Comparison of ENCODE assay signal across 34 cellular contexts in genomic region chr7:32694182-32694581, GRCh38.
"Had no signal": no experiment of that assay in that cellular context is flagged by ENCODE, and none has a peak within 500 bp of the region (broad histone marks: within the 10 kb centered on the region; RNA-seq: fewer than 3 reads in every experiment).

No MANE protein-coding gene starts in this region.

- H3K4me3 ChIP-seq: MG63 had no signal

- DNase-seq: Karpas-422, Kasumi-1, MG63, MM.1S, MV-4-11, NCI-H1048, NCI-H1092, NCI-H1092 treated with DMSO at 0.1 percent for 48 hours, NCI-H1105, NCI-H1105 treated with DMSO at 0.1 percent for 48 hours, NCI-H1417, NCI-H1417 treated with DMSO at 0.1 percent for 48 hours, NCI-H1436, NCI-H1436 treated with DMSO at 0.1 percent for 48 hours, NCI-H146, NCI-H1694, NCI-H1694 treated with DMSO at 0.1 percent for 48 hours, NCI-H187, NCI-H187 treated with DMSO at 0.1 percent for 48 hours, NCI-H1930, NCI-H2029, NCI-H2029 treated with DMSO at 0.1 percent for 48 hours, NCI-H2081, NCI-H2081 treated with DMSO at 0.1 percent for 48 hours, NCI-H2107, NCI-H2171, NCI-H2171 treated with DMSO at 0.1 percent for 48 hours, NCI-H2227 treated with DMSO at 0.1 percent for 48 hours, NCI-H226, NCI-H345, NCI-H446, NCI-H446 treated with DMSO at 0.1 percent for 48 hours, NCI-H510A, NCI-H510A treated with DMSO at 0.1 percent for 48 hours had no signal

- H3K27me3 ChIP-seq: MG63 had no signal

- H3K36me3 ChIP-seq: MG63 had no signal
